ENCODE assay signal across 8 cellular contexts in genomic region chr15:41661529-41662225, GRCh38. TPM values are rescaled to one million over a fixed set of nuclear protein-coding genes. Genes with fewer than 3 reads are reported as not detected.
DNase-seq lines count a peak whose midpoint lies in the region; ATAC-seq and TF ChIP-seq lines count a peak whose summit lies in the region.

No MANE protein-coding gene starts in this region.

- H3K9ac ChIP-seq in BLaER1, result peak overlapping the region; percentile 77

- H3K36me3 ChIP-seq in BLaER1, result no peaks in the 10 kb centered on the region
- no peaks in the 10 kb centered on the region for H3K36me3 ChIP-seq in ascending aorta
- no peaks in the 10 kb centered on the region for H3K36me3 ChIP-seq in psoas muscle (ENCODE audit: insufficient read depth in 1 of 2, low read depth in 1 of 2)
- H3K36me3 ChIP-seq in upper lobe of right lung, result no peaks in the 10 kb centered on the region

- H3K27ac ChIP-seq in BLaER1 (peak overlapping the region; percentile 85), ascending aorta (peak overlapping the region; percentile 82 to 85), psoas muscle (peak overlapping the region; percentile 82), upper lobe of right lung (peak overlapping the region; percentile 72)

- H3K4me2 ChIP-seq in BLaER1, result peak overlapping the region; percentile 84

- H3K4me3 ChIP-seq in BLaER1 (peak overlapping the region; percentile 71), ascending aorta (peak overlapping the region; percentile 66 to 67), psoas muscle (peak overlapping the region; percentile 76), upper lobe of right lung (peak overlapping the region; percentile 64)

- no peak for TF ChIP-seq CTCF in ascending aorta (IDR thresholded peaks at IDR 0.05)
- TF ChIP-seq CTCF in psoas muscle (IDR thresholded peaks at IDR 0.05), result no peak
- TF ChIP-seq CTCF in upper lobe of right lung (IDR thresholded peaks at IDR 0.05), result no peak

- ATAC-seq in GM21619 (IDR thresholded peaks at IDR 0.05; ENCODE audit: unreplicated experiment) (peak; percentile 35), psoas muscle (peak; percentile 53 to 74 (median 58)), upper lobe of right lung (peak; percentile 72)

- intact Hi-C loops in ascending aorta (cut with DNase I), result loop anchor here (1.0 to 2.0 kb wide), 2 partner anchors 39 to 113 kb away; partner anchors contain the start of gene MAPKBP1
- intact Hi-C loops in psoas muscle (cut with DNase I), result loop anchor here (5.0 to 10.0 kb wide), 2 partner anchors 39 to 107 kb away; partner anchors contain the start of gene TYRO3 (in 1 of the 2)
- intact Hi-C loops in upper lobe of right lung (cut with DNase I), result no loop called here

- H3K27me3 ChIP-seq in BLaER1 (no peaks in the 10 kb centered on the region), ascending aorta (no peaks in the 10 kb centered on the region), psoas muscle (ENCODE audit: insufficient read depth in 3 of 3, low read length in 2 of 3) (no peaks in the 10 kb centered on the region), upper lobe of right lung (no peaks in the 10 kb centered on the region)

- peak; percentile 45 for DNase-seq in NCI-H1105 (lab: John Stamatoyannopoulos, UW)
- DNase-seq in T-helper 9 cell, result peak; percentile 70
- peak; percentile 19 to 84 for DNase-seq in ascending aorta (ENCODE audit: low spot score in 2 of 2)
- peak; percentile 69 for DNase-seq in hepatic stellate cell (ENCODE audit: low spot score)
- peak; percentile 76 to 82 for DNase-seq in psoas muscle
- peak; percentile 89 for DNase-seq in upper lobe of right lung

- 0 to 1% (median 1%) methylated on average over 44 of the region's 44 CpGs for WGBS in psoas muscle, 3 donors

- peaks cover 51% of the 10 kb centered on the region for H4K20me1 ChIP-seq in BLaER1

- H3K9me3 ChIP-seq in BLaER1, result no peaks in the 10 kb centered on the region
- no peaks in the 10 kb centered on the region for H3K9me3 ChIP-seq in ascending aorta
- no peaks in the 10 kb centered on the region for H3K9me3 ChIP-seq in psoas muscle
- no peaks in the 10 kb centered on the region for H3K9me3 ChIP-seq in upper lobe of right lung

- H3K4me1 ChIP-seq in BLaER1 (peaks cover 33% of the 10 kb centered on the region), ascending aorta (peaks cover 0 to 14% of the 10 kb centered on the region in 2 donors), psoas muscle (peaks cover 20% of the 10 kb centered on the region), upper lobe of right lung (peaks cover 11% of the 10 kb centered on the region)

RNA-seq across cellular contexts. Expression of gene MGA, which starts 1.5 kb away (rescaled TPM):
- total RNA-seq in ascending aorta (25.3 TPM), psoas muscle (10 to 100 TPM; 13.1 to 25.8 (median 19.9) TPM), upper lobe of right lung (39.2 TPM)
- 10 to 100 TPM in 1 of 3 donors, 1 to 10 TPM in 2; 2.6 to 10.5 (median 3.2) TPM for polyA plus RNA-seq in psoas muscle

Comparison
In these comparisons a context has a peak if more than half of its experiments do, and no peak if none do; other contexts are left out.
1. Peak in every context shown above with its lines: DNase-seq, ATAC-seq, H3K4me3 ChIP-seq and H3K27ac ChIP-seq.